ENCODE assay signal across 1 cellular context in the genomic region with DNA sequence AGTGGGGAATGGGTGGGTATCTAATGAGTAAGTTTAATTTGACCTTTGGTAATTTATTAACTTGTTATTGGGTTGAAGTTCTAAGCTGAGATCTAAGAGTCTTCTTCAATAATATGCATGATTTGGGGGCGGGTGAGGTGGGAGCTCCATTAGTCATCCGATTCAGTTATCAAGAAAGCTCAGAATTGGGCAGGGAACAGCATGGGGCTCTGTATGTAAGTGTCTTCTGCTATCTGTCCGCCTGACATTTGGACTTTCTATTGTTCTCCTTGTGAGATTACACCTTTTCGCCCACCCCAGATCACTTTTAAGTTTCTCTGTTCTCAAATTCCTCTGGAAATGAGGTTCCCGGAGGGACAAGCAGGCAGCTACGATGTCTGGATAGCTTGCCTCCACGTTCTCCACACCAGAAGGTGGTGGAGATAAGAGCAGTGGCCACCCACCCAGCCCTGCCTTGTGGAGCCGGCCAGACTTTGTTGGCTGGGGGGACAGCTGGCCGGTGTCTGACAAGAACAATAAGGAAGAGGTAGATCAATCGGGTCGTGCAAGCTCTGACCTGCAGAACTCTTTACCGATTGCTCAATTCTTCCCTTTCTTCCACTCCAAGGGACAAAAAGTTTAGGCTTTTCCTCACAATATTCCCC.
TF ChIP-seq lines count a peak whose summit lies in the region.

No MANE protein-coding gene starts in this region.

TF ChIP-seq in K562, 482 proteins besides CTCF, POLR2A, EP300 and RAD21 (continued from another document and continues in another):
- TF ChIP-seq LARP7 (IDR thresholded peaks at IDR 0.05) (no peak), WHSC1 (IDR thresholded peaks at IDR 0.05; ENCODE audit: low read length) (no peak), SRSF3 (IDR thresholded peaks at IDR 0.05; ENCODE audit: insufficient read depth, low read length) (no peak), MYC (IDR thresholded peaks at IDR 0.05; ENCODE audit: low read depth, low read length) (peak; percentile 59; the same call in 1 of the 2 replicates), MYC (CRISPR knock-in tag; IDR thresholded peaks at IDR 0.05; ENCODE audit: borderline replicate concordance, low read depth) (no peak), ZNF518B (CRISPR knock-in tag; IDR thresholded peaks at IDR 0.05) (no peak), SRSF7 (optimal IDR thresholded peaks at IDR 0.05; ENCODE audit: low read depth, low read length) (no peak), ZNF584 (CRISPR knock-in tag; IDR thresholded peaks at IDR 0.05; ENCODE audit: low read depth) (no peak), GTF2B (IDR thresholded peaks at IDR 0.05; ENCODE audit: extremely low read depth, insufficient read length) (no peak), ZNF668 (CRISPR knock-in tag; IDR thresholded peaks at IDR 0.05) (no peak), ZNF212 (CRISPR knock-in tag; IDR thresholded peaks at IDR 0.05) (no peak), RBM34 (IDR thresholded peaks at IDR 0.05; ENCODE audit: borderline replicate concordance, insufficient read depth, low read length) (no peak), NCOA4 (IDR thresholded peaks at IDR 0.05; ENCODE audit: partially characterized antibody) (no peak), SOX6 (IDR thresholded peaks at IDR 0.05) (peak; percentile 96), ZNF124 (CRISPR knock-in tag; IDR thresholded peaks at IDR 0.05) (no peak), SIRT6 (IDR thresholded peaks at IDR 0.05; ENCODE audit: low read depth, low read length) (no peak), GATAD2B (IDR thresholded peaks at IDR 0.05; ENCODE audit: borderline replicate concordance) (peak; percentile 86), ELF4 (CRISPR knock-in tag; IDR thresholded peaks at IDR 0.05) (no peak; the same call in 1 of the 2 replicates), E2F3 (CRISPR knock-in tag; IDR thresholded peaks at IDR 0.05) (no peak), ZNF311 (CRISPR knock-in tag; IDR thresholded peaks at IDR 0.05) (no peak), SETDB1 (IDR thresholded peaks at IDR 0.05; ENCODE audit: low read length) (no peak), PBX2 (CRISPR knock-in tag; IDR thresholded peaks at IDR 0.05; ENCODE audit: low read depth) (no peak), PBX2 (tag; conservative IDR thresholded peaks at IDR 0.05; ENCODE audit: low read depth) (no peak), TEAD1 (CRISPR knock-in tag; IDR thresholded peaks at IDR 0.05) (0 out of 4 replicates have a peak, but pooled peaks of 1 of the 2 experiments have one; percentile 52), ZBTB43 (CRISPR knock-in tag; IDR thresholded peaks at IDR 0.05) (no peak), NELFE (IDR thresholded peaks at IDR 0.05; ENCODE audit: insufficient read depth, insufficient read length) (no peak), THRAP3 (IDR thresholded peaks at IDR 0.05; ENCODE audit: borderline replicate concordance) (no peak), MED1 (CRISPR knock-in tag; IDR thresholded peaks at IDR 0.05; ENCODE audit: borderline replicate concordance) (no peak), NR3C1 (CRISPR knock-in tag; IDR thresholded peaks at IDR 0.05) (no peak), ARID2 (IDR thresholded peaks at IDR 0.05) (no peak), SFPQ (IDR thresholded peaks at IDR 0.05; ENCODE audit: low read depth, low read length) (no peak), PRMT5 (CRISPR knock-in tag; IDR thresholded peaks at IDR 0.05) (no peak), RBM17 (IDR thresholded peaks at IDR 0.05; ENCODE audit: borderline replicate concordance, low read depth, low read length) (no peak), NR2F6 (CRISPR knock-in tag; IDR thresholded peaks at IDR 0.05) (no peak), EP400 (IDR thresholded peaks at IDR 0.05) (0 out of 2 replicates have a peak, but pooled peaks have one; percentile 15), MLX (CRISPR knock-in tag; conservative IDR thresholded peaks at IDR 0.05) (no peak), ID3 (CRISPR knock-in tag; IDR thresholded peaks at IDR 0.05) (no peak), ID3 (tag; IDR thresholded peaks at IDR 0.05) (peak; percentile 92)
- TF ChIP-seq, protein P1, sequence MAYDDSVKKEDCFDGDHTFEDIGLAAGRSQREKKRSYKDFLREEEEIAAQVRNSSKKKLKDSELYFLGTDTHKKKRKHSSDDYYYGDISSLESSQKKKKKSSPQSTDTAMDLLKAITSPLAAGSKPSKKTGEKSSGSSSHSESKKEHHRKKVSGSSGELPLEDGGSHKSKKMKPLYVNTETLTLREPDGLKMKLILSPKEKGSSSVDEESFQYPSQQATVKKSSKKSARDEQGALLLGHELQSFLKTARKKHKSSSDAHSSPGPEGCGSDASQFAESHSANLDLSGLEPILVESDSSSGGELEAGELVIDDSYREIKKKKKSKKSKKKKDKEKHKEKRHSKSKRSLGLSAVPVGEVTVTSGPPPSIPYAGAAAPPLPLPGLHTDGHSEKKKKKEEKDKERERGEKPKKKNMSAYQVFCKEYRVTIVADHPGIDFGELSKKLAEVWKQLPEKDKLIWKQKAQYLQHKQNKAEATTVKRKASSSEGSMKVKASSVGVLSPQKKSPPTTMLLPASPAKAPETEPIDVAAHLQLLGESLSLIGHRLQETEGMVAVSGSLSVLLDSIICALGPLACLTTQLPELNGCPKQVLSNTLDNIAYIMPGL (CRISPR knock-in tag; IDR thresholded peaks at IDR 0.05): no peak
- TF ChIP-seq, protein P2, sequence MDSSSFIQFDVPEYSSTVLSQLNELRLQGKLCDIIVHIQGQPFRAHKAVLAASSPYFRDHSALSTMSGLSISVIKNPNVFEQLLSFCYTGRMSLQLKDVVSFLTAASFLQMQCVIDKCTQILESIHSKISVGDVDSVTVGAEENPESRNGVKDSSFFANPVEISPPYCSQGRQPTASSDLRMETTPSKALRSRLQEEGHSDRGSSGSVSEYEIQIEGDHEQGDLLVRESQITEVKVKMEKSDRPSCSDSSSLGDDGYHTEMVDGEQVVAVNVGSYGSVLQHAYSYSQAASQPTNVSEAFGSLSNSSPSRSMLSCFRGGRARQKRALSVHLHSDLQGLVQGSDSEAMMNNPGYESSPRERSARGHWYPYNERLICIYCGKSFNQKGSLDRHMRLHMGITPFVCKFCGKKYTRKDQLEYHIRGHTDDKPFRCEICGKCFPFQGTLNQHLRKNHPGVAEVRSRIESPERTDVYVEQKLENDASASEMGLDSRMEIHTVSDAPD (CRISPR knock-in tag; IDR thresholded peaks at IDR 0.05): no peak
- TF ChIP-seq, protein P3, sequence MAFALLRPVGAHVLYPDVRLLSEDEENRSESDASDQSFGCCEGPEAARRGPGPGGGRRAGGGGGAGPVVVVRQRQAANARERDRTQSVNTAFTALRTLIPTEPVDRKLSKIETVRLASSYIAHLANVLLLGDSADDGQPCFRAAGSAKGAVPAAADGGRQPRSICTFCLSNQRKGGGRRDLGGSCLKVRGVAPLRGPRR (CRISPR knock-in tag; IDR thresholded peaks at IDR 0.05): no peak
- TF ChIP-seq, protein P4, sequence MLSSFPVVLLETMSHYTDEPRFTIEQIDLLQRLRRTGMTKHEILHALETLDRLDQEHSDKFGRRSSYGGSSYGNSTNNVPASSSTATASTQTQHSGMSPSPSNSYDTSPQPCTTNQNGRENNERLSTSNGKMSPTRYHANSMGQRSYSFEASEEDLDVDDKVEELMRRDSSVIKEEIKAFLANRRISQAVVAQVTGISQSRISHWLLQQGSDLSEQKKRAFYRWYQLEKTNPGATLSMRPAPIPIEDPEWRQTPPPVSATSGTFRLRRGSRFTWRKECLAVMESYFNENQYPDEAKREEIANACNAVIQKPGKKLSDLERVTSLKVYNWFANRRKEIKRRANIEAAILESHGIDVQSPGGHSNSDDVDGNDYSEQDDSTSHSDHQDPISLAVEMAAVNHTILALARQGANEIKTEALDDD (IDR thresholded peaks at IDR 0.05): no peak
- TF ChIP-seq, protein P5, sequence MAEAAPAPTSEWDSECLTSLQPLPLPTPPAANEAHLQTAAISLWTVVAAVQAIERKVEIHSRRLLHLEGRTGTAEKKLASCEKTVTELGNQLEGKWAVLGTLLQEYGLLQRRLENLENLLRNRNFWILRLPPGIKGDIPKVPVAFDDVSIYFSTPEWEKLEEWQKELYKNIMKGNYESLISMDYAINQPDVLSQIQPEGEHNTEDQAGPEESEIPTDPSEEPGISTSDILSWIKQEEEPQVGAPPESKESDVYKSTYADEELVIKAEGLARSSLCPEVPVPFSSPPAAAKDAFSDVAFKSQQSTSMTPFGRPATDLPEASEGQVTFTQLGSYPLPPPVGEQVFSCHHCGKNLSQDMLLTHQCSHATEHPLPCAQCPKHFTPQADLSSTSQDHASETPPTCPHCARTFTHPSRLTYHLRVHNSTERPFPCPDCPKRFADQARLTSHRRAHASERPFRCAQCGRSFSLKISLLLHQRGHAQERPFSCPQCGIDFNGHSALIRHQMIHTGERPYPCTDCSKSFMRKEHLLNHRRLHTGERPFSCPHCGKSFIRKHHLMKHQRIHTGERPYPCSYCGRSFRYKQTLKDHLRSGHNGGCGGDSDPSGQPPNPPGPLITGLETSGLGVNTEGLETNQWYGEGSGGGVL (CRISPR knock-in tag; IDR thresholded peaks at IDR 0.05): no peak
